Comparison of ENCODE assay signal across 1 cellular context in the genomic region with DNA sequence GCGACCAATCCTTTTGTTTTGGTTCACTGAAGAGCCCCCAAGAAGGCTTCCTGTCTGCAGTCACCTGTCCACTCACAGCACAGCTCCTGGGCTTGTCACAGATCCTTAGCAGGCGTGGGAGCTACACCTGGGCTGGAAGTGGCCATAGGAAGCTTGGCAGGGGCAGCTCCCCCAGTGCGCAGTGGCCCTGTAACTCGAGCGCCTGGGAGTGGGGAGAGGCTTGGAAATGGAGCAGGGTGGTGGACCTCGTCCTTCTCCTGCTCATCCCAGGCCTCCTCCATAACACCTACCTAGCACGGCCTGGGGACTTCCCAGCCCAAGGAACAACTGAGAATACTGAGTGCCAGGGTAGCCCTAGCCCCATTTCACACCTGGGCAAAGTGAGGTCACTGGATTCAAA.
TF ChIP-seq lines count a peak whose summit lies in the region.

No MANE protein-coding gene starts in this region.

TF ChIP-seq in SK-N-SH, 30 proteins besides CTCF, POLR2A, EP300 and RAD21 (continued from another document):
- TF ChIP-seq, protein P1, sequence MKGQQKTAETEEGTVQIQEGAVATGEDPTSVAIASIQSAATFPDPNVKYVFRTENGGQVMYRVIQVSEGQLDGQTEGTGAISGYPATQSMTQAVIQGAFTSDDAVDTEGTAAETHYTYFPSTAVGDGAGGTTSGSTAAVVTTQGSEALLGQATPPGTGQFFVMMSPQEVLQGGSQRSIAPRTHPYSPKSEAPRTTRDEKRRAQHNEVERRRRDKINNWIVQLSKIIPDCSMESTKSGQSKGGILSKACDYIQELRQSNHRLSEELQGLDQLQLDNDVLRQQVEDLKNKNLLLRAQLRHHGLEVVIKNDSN (IDR thresholded peaks at IDR 0.05; ENCODE audit: borderline replicate concordance, low read depth) = no peak
- no peak for TF ChIP-seq CHD2 (IDR thresholded peaks at IDR 0.05; ENCODE audit: low read length, partially characterized antibody)
- no peak for TF ChIP-seq MAX (IDR thresholded peaks at IDR 0.05; ENCODE audit: low read depth)
- TF ChIP-seq TAF1 (IDR thresholded peaks at IDR 0.05; ENCODE audit: borderline replicate concordance, low read depth, low read length) = no peak
- TF ChIP-seq, protein P2, sequence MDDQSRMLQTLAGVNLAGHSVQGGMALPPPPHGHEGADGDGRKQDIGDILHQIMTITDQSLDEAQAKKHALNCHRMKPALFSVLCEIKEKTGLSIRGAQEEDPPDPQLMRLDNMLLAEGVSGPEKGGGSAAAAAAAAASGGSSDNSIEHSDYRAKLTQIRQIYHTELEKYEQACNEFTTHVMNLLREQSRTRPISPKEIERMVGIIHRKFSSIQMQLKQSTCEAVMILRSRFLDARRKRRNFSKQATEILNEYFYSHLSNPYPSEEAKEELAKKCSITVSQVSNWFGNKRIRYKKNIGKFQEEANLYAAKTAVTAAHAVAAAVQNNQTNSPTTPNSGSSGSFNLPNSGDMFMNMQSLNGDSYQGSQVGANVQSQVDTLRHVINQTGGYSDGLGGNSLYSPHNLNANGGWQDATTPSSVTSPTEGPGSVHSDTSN (IDR thresholded peaks at IDR 0.05) = no peak
- TF ChIP-seq SIN3A (IDR thresholded peaks at IDR 0.05; ENCODE audit: borderline replicate concordance, low read depth, low read length) = no peak
- TF ChIP-seq USF2 (IDR thresholded peaks at IDR 0.05; ENCODE audit: borderline replicate concordance, low read depth, low read length) = no peak
- no peak for TF ChIP-seq ELF1 (IDR thresholded peaks at IDR 0.05)
- no peak for TF ChIP-seq GABPA (IDR thresholded peaks at IDR 0.05; ENCODE audit: low read depth)
- TF ChIP-seq TCF12 (IDR thresholded peaks at IDR 0.05) = no peak
- TF ChIP-seq GATA2 (CRISPR knock-in tag; IDR thresholded peaks at IDR 0.05) = no peak
- no peak for TF ChIP-seq FOXM1 (IDR thresholded peaks at IDR 0.05; ENCODE audit: low read depth)
TF ChIP-seq in SK-N-SH: peak in this region for 0.
